Comparison of ENCODE assay signal across 1 cellular context in the genomic region with DNA sequence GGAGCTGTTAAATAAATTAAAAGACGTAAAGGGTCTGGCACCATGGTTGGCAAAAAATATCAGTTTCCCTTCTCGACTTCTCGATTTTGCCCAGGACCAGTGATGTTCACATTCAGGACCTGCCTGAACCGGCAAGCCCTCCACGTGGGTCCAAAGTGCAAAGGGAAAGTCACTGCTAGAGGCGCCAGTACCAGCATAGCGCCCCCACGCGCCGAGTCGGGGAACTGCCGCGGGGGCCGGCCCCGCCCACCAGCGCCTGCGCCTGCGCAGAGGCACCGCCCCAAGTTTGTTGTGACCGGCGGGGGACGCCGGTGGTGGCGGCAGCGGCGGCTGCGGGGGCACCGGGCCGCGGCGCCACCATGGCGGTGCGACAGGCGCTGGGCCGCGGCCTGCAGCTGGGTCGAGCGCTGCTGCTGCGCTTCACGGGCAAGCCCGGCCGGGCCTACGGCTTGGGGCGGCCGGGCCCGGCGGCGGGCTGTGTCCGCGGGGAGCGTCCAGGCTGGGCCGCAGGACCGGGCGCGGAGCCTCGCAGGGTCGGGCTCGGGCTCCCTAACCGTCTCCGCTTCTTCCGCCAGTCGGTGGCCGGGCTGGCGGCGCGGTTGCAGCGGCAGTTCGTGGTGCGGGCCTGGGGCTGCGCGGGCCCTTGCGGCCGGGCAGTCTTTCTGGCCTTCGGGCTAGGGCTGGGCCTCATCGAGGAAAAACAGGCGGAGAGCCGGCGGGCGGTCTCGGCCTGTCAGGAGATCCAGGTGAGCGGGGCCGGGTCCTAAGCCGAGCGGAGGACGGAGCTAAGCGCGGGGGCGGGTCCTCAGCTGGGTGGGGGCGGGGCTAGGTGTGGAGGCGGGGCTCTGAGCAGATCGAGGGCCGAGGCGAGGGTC.
TF ChIP-seq lines count a peak whose summit lies in the region.

TSS of gene PINK1 (plus strand) at position 269 of the 875 bp plus-strand sequence. CDS start at position 360, 91 bp downstream.

TF ChIP-seq in HepG2, 621 proteins besides CTCF, POLR2A, EP300 and RAD21 (continued from another document and continues in another):
- no peak for TF ChIP-seq GPBP1L1 (CRISPR knock-in tag; IDR thresholded peaks at IDR 0.05)
- TF ChIP-seq THAP8 (CRISPR knock-in tag; IDR thresholded peaks at IDR 0.05; ENCODE audit: borderline replicate concordance) = no peak
- no peak for TF ChIP-seq THAP7 (CRISPR knock-in tag; IDR thresholded peaks at IDR 0.05)
- peak; percentile 30; the same call in 1 of the 2 replicates for TF ChIP-seq CCDC6 (CRISPR knock-in tag; IDR thresholded peaks at IDR 0.05)
- TF ChIP-seq STAT5B (CRISPR knock-in tag; IDR thresholded peaks at IDR 0.05) = no peak
- TF ChIP-seq ZKSCAN1 (IDR thresholded peaks at IDR 0.05; ENCODE audit: low read length) = no peak
- 0 out of 2 replicates have a peak, but pooled peaks have one; percentile 70 for TF ChIP-seq SAFB2 (CRISPR knock-in tag; IDR thresholded peaks at IDR 0.05; ENCODE audit: borderline replicate concordance, low read depth)
- TF ChIP-seq, protein P1, sequence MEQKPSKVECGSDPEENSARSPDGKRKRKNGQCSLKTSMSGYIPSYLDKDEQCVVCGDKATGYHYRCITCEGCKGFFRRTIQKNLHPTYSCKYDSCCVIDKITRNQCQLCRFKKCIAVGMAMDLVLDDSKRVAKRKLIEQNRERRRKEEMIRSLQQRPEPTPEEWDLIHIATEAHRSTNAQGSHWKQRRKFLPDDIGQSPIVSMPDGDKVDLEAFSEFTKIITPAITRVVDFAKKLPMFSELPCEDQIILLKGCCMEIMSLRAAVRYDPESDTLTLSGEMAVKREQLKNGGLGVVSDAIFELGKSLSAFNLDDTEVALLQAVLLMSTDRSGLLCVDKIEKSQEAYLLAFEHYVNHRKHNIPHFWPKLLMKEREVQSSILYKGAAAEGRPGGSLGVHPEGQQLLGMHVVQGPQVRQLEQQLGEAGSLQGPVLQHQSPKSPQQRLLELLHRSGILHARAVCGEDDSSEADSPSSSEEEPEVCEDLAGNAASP (CRISPR knock-in tag; IDR thresholded peaks at IDR 0.05; ENCODE audit: borderline replicate concordance) = peak; percentile 80; the same call in 1 of the 2 replicates
- TF ChIP-seq ZNF609 (CRISPR knock-in tag; IDR thresholded peaks at IDR 0.05; ENCODE audit: borderline replicate concordance) = no peak
- TF ChIP-seq HNF1A (IDR thresholded peaks at IDR 0.05; ENCODE audit: low read depth) = no peak
- TF ChIP-seq HNF1A (CRISPR knock-in tag; IDR thresholded peaks at IDR 0.05; ENCODE audit: borderline replicate concordance) = no peak
- TF ChIP-seq SKIL (CRISPR knock-in tag; IDR thresholded peaks at IDR 0.05; ENCODE audit: borderline replicate concordance) = 0 out of 2 replicates have a peak, but pooled peaks have one; percentile 34
- no peak; the same call in 1 of the 2 replicates for TF ChIP-seq ZFP90 (CRISPR knock-in tag; IDR thresholded peaks at IDR 0.05; ENCODE audit: borderline replicate concordance)
- TF ChIP-seq GATAD1 (CRISPR knock-in tag; IDR thresholded peaks at IDR 0.05) = peak; percentile 69
- no peak for TF ChIP-seq ZFP36L2 (CRISPR knock-in tag; IDR thresholded peaks at IDR 0.05)
- no peak for TF ChIP-seq DMAP1 (CRISPR knock-in tag; IDR thresholded peaks at IDR 0.05)
- TF ChIP-seq, protein P2, sequence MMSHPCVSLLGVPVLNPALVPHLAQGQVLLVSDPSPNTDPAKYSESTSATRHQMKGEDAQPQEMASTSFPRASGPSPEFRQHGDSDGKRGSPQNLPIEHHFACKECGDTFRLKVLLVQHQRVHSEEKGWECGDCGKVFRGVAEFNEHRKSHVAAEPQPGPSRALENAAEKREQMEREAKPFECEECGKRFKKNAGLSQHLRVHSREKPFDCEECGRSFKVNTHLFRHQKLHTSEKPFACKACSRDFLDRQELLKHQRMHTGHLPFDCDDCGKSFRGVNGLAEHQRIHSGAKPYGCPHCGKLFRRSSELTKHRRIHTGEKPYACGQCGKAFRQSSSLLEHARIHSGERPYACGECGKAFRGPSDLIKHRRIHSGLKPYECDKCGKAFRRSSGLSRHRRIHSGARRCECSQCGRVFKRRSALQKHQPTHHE (CRISPR knock-in tag; IDR thresholded peaks at IDR 0.05; ENCODE audit: borderline replicate concordance) = no peak; the same call in 1 of the 2 replicates
- TF ChIP-seq ZBTB3 (CRISPR knock-in tag; IDR thresholded peaks at IDR 0.05; ENCODE audit: borderline replicate concordance, low read depth) = no peak
- no peak for TF ChIP-seq ZNF766 (CRISPR knock-in tag; IDR thresholded peaks at IDR 0.05; ENCODE audit: borderline replicate concordance)
- TF ChIP-seq, protein P3, sequence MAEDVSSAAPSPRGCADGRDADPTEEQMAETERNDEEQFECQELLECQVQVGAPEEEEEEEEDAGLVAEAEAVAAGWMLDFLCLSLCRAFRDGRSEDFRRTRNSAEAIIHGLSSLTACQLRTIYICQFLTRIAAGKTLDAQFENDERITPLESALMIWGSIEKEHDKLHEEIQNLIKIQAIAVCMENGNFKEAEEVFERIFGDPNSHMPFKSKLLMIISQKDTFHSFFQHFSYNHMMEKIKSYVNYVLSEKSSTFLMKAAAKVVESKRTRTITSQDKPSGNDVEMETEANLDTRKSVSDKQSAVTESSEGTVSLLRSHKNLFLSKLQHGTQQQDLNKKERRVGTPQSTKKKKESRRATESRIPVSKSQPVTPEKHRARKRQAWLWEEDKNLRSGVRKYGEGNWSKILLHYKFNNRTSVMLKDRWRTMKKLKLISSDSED (CRISPR knock-in tag; IDR thresholded peaks at IDR 0.05) = no peak
- TF ChIP-seq RBAK (CRISPR knock-in tag; IDR thresholded peaks at IDR 0.05) = no peak
- TF ChIP-seq CSRNP2 (CRISPR knock-in tag; conservative IDR thresholded peaks at IDR 0.05; ENCODE audit: low read depth) = no peak; the same call in 1 of the 2 replicates
- TF ChIP-seq SPEN (CRISPR knock-in tag; IDR thresholded peaks at IDR 0.05; ENCODE audit: low read depth) = peak; percentile 43
- peak; percentile 61; the same call in 1 of the 2 replicates for TF ChIP-seq RXRB (CRISPR knock-in tag; IDR thresholded peaks at IDR 0.05; ENCODE audit: borderline replicate concordance)
- TF ChIP-seq GFI1 (CRISPR knock-in tag; IDR thresholded peaks at IDR 0.05; ENCODE audit: borderline replicate concordance) = no peak
- TF ChIP-seq ZBTB38 (CRISPR knock-in tag; IDR thresholded peaks at IDR 0.05) = no peak
- TF ChIP-seq ZSCAN9 (CRISPR knock-in tag; IDR thresholded peaks at IDR 0.05; ENCODE audit: borderline replicate concordance) = peak; percentile 71; the same call in 1 of the 2 replicates
- TF ChIP-seq ZNF841 (CRISPR knock-in tag; IDR thresholded peaks at IDR 0.05; ENCODE audit: borderline replicate concordance) = no peak
- TF ChIP-seq HNF4A (CRISPR knock-in tag; IDR thresholded peaks at IDR 0.05) = peak; percentile 96
- TF ChIP-seq ZNF282 (IDR thresholded peaks at IDR 0.05; ENCODE audit: partially characterized antibody) = no peak
